In genomic region chr3:197035577-197035976, GRCh38 we compare ENCODE assay signal across 14 cellular contexts. TPM values are rescaled to one million over a fixed set of nuclear protein-coding genes. Genes with fewer than 3 reads are reported as not detected.
A peak's percentile ranks its signal among the peaks of the same experiment; 100 is the strongest.
DNase-seq lines count a peak whose midpoint lies in the region; ATAC-seq and TF ChIP-seq lines count a peak whose summit lies in the region.
"Had no signal": no experiment of that assay in that cellular context is flagged by ENCODE, and none has a peak within 500 bp of the region (broad histone marks: within the 10 kb centered on the region; RNA-seq: fewer than 3 reads in every experiment).

No MANE protein-coding gene starts in this region.

- TF ChIP-seq CTCF in Calu3 (IDR thresholded peaks at IDR 0.05; ENCODE audit: unreplicated experiment) = no peak
- TF ChIP-seq CTCF in mammary epithelial cell (conservative IDR thresholded peaks at IDR 0.05 in 1 of 2, IDR thresholded peaks at IDR 0.05 in 1 of 2; ENCODE audit: extremely low read depth in 1 of 2, insufficient read depth in 1 of 2, low read depth in 1 of 2, low read length in 2 of 2) = no peak
- no peak for TF ChIP-seq CTCF in osteoblast (IDR thresholded peaks at IDR 0.05; ENCODE audit: extremely low read depth, low read depth, low read length)

- no peaks in the 10 kb centered on the region for H3K36me3 Mint-ChIP-seq in activated naive CD8-positive, alpha-beta T cell treated with anti-CD3 and anti-CD28 coated beads, Interleukin-2, amount 50 U/mL, for 24 hours (ENCODE audit: low read depth)
- no peaks in the 10 kb centered on the region for H3K36me3 Mint-ChIP-seq in activated naive CD8-positive, alpha-beta T cell treated with anti-CD3 and anti-CD28 coated beads for 36 hours
- peaks cover 31% of the 10 kb centered on the region for H3K36me3 Mint-ChIP-seq in Calu3 (ENCODE audit: insufficient read depth, unreplicated experiment)
- H3K36me3 Mint-ChIP-seq: CD4-positive, CD25-positive, alpha-beta regulatory T cell had no signal

- H3K27ac ChIP-seq in mammary epithelial cell (ENCODE audit: insufficient read depth, low read depth, low read length) (no peak overlapping the region), osteoblast (ENCODE audit: low read depth, low read length) (no peak overlapping the region)
- H3K27ac ChIP-seq: BLaER1 treated with 17β-estradiol and CSF1 and Interleukin-3, amounts not matched to agents 10 nM and 100 nM had no signal

- CTCF ChIA-PET in Calu3 (lab: Charles Lee) (no interaction called here), mammary epithelial cell (lab: Charles Lee; ENCODE audit: low non-redundant PET) (no interaction called here)

- H4K20me1 ChIP-seq in mammary epithelial cell (ENCODE audit: insufficient read depth, low read length) (no peaks in the 10 kb centered on the region), osteoblast (ENCODE audit: insufficient read depth, low read length) (peaks cover 3% of the 10 kb centered on the region)
- H4K20me1 ChIP-seq: BLaER1 treated with 17β-estradiol and CSF1 and Interleukin-3, amounts not matched to agents 10 nM and 100 nM had no signal

- H3K4me3 Mint-ChIP-seq in activated naive CD8-positive, alpha-beta T cell treated with anti-CD3 and anti-CD28 coated beads, Interleukin-2, amount 50 U/mL, for 24 hours = no peak overlapping the region
- H3K4me3 Mint-ChIP-seq in activated naive CD8-positive, alpha-beta T cell treated with anti-CD3 and anti-CD28 coated beads for 36 hours = no peak overlapping the region
- no peak overlapping the region for H3K4me3 Mint-ChIP-seq in Calu3 (ENCODE audit: low read depth, unreplicated experiment)
- H3K4me3 Mint-ChIP-seq: CD4-positive, CD25-positive, alpha-beta regulatory T cell; H9 had no signal

- H3K4me3 ChIP-seq in mammary epithelial cell (replicated peaks in 1 of 3; ENCODE audit: insufficient read depth in 1 of 3, low read depth in 2 of 3, low read length in 3 of 3) (no peak overlapping the region), osteoblast (ENCODE audit: insufficient read depth, low read length) (no peak overlapping the region)
- H3K4me3 ChIP-seq: BLaER1 treated with 17β-estradiol and CSF1 and Interleukin-3, amounts not matched to agents 10 nM and 100 nM; GM12878 had no signal

- H3K27ac Mint-ChIP-seq in activated naive CD8-positive, alpha-beta T cell treated with anti-CD3 and anti-CD28 coated beads, Interleukin-2, amount 50 U/mL, for 24 hours = peak overlapping the region; percentile 47
- no peak overlapping the region for H3K27ac Mint-ChIP-seq in activated naive CD8-positive, alpha-beta T cell treated with anti-CD3 and anti-CD28 coated beads for 36 hours
- no peak overlapping the region for H3K27ac Mint-ChIP-seq in Calu3 (ENCODE audit: unreplicated experiment)
- H3K27ac Mint-ChIP-seq: H9 had no signal

- H3K27me3 ChIP-seq in mammary epithelial cell (ENCODE audit: insufficient read depth, low read length) (no peaks in the 10 kb centered on the region), osteoblast (ENCODE audit: insufficient read depth, low read length) (peaks cover 5% of the 10 kb centered on the region)
- H3K27me3 ChIP-seq: BLaER1 treated with 17β-estradiol and CSF1 and Interleukin-3, amounts not matched to agents 10 nM and 100 nM had no signal

- BruUV-seq in Calu3 (replicated peaks; lab: Mats Ljungman, UMichigan) (TSS peak; percentile 8), mammary epithelial cell (replicated peaks; lab: Mats Ljungman, UMichigan) (TSS peak; percentile 4)

- H2AFZ ChIP-seq in mammary epithelial cell (ENCODE audit: low read depth, low read length) = no peak overlapping the region
- no peak overlapping the region for H2AFZ ChIP-seq in osteoblast (ENCODE audit: low read length)

- in situ Hi-C loops in mammary epithelial cell (cut with MboI; ENCODE audit: low sequenced_read_pairs in 2 of 2) = no loop called here

- H3K36me3 ChIP-seq in mammary epithelial cell (ENCODE audit: insufficient read depth, low read length) = peaks cover under 1% of the 10 kb centered on the region
- no peaks in the 10 kb centered on the region for H3K36me3 ChIP-seq in osteoblast (ENCODE audit: insufficient read depth, low read length)

- 28% methylated on average over 3 of the region's 3 CpGs for WGBS in mammary epithelial cell (ENCODE audit: low coverage, missing lambda C conversion rate)

- H3K4me2 ChIP-seq in mammary epithelial cell (ENCODE audit: insufficient read depth, low read depth, low read length) (no peak overlapping the region), osteoblast (ENCODE audit: insufficient read depth, low read length) (no peak overlapping the region)
- H3K4me2 ChIP-seq: BLaER1 treated with 17β-estradiol and CSF1 and Interleukin-3, amounts not matched to agents 10 nM and 100 nM had no signal

- dilution Hi-C loops in mammary epithelial cell (cut with HindIII; ENCODE audit: low sequenced_read_pairs) = loop anchor here (5.0 kb wide), 2 partner anchors 38 to 88 kb away; no protein-coding TSS in a partner anchor

- H3K9me3 ChIP-seq in mammary epithelial cell (replicated peaks; ENCODE audit: insufficient read depth, low read length) (no peaks in the 10 kb centered on the region), osteoblast (ENCODE audit: low read depth, low read length) (no peaks in the 10 kb centered on the region)
- H3K9me3 ChIP-seq: BLaER1 treated with 17β-estradiol and CSF1 and Interleukin-3, amounts not matched to agents 10 nM and 100 nM had no signal

- intact Hi-C loops in Calu3 (cut with micrococcal nuclease; ENCODE audit: unreplicated experiment) (no loop called here), mammary epithelial cell (cut with micrococcal nuclease) (no loop called here)

- no peak for DNase-seq in activated naive CD8-positive, alpha-beta T cell treated with anti-CD3 and anti-CD28 coated beads, Interleukin-2, amount 50 U/mL, for 24 hours
- no peak for DNase-seq in activated naive CD8-positive, alpha-beta T cell treated with anti-CD3 and anti-CD28 coated beads for 36 hours
- DNase-seq in Calu3 (no peak), mammary epithelial cell (no peak), osteoblast (ENCODE audit: insufficient read length, low spot score, missing footprints) (peak; percentile 5), kidney glomerular epithelial cell (lab: John Stamatoyannopoulos, UW) (no peak), GM19240 (ENCODE audit: insufficient read length, low spot score) (no peak)
- DNase-seq: 8988T; CD4-positive, CD25-positive, alpha-beta regulatory T cell; DMS79; GOT3; H9 had no signal

- H3K79me2 ChIP-seq in mammary epithelial cell (ENCODE audit: insufficient read depth, low read length) (no peaks in the 10 kb centered on the region), osteoblast (ENCODE audit: insufficient read depth, low read length) (no peaks in the 10 kb centered on the region)

- no peaks in the 10 kb centered on the region for H3K9me3 Mint-ChIP-seq in activated naive CD8-positive, alpha-beta T cell treated with anti-CD3 and anti-CD28 coated beads, Interleukin-2, amount 50 U/mL, for 24 hours
- H3K9me3 Mint-ChIP-seq in activated naive CD8-positive, alpha-beta T cell treated with anti-CD3 and anti-CD28 coated beads for 36 hours = peaks cover 3% of the 10 kb centered on the region
- H3K9me3 Mint-ChIP-seq in Calu3 (ENCODE audit: low read depth, unreplicated experiment) = no peaks in the 10 kb centered on the region
- H3K9me3 Mint-ChIP-seq: CD4-positive, CD25-positive, alpha-beta regulatory T cell had no signal

- peaks cover 10% of the 10 kb centered on the region for H3K4me1 Mint-ChIP-seq in activated naive CD8-positive, alpha-beta T cell treated with anti-CD3 and anti-CD28 coated beads, Interleukin-2, amount 50 U/mL, for 24 hours
- peaks cover 3% of the 10 kb centered on the region for H3K4me1 Mint-ChIP-seq in activated naive CD8-positive, alpha-beta T cell treated with anti-CD3 and anti-CD28 coated beads for 36 hours
- H3K4me1 Mint-ChIP-seq in Calu3 (ENCODE audit: low read depth, unreplicated experiment) = peaks cover 16% of the 10 kb centered on the region

- no peak for ATAC-seq in activated naive CD8-positive, alpha-beta T cell treated with anti-CD3 and anti-CD28 coated beads, Interleukin-2, amount 50 U/mL, for 24 hours
- ATAC-seq: GM12878 had no signal

- peaks cover 2% of the 10 kb centered on the region for H3K27me3 Mint-ChIP-seq in activated naive CD8-positive, alpha-beta T cell treated with anti-CD3 and anti-CD28 coated beads, Interleukin-2, amount 50 U/mL, for 24 hours
- H3K27me3 Mint-ChIP-seq in activated naive CD8-positive, alpha-beta T cell treated with anti-CD3 and anti-CD28 coated beads for 36 hours = peaks cover 3% of the 10 kb centered on the region
- H3K27me3 Mint-ChIP-seq in Calu3 (ENCODE audit: unreplicated experiment) = peaks cover 14% of the 10 kb centered on the region
- H3K27me3 Mint-ChIP-seq: CD4-positive, CD25-positive, alpha-beta regulatory T cell had no signal

- H3K9ac ChIP-seq in mammary epithelial cell (ENCODE audit: insufficient read depth, low read length) = no peak overlapping the region
- H3K9ac ChIP-seq: BLaER1 treated with 17β-estradiol and CSF1 and Interleukin-3, amounts not matched to agents 10 nM and 100 nM had no signal

- H3K4me1 ChIP-seq in mammary epithelial cell (ENCODE audit: insufficient read depth, low read length) = peaks cover 34% of the 10 kb centered on the region
- H3K4me1 ChIP-seq in osteoblast (ENCODE audit: insufficient read depth, low read length) = peaks cover 20% of the 10 kb centered on the region

RNA-seq across cellular contexts. Expression of gene MELTF, which starts 6.0 kb away (rescaled TPM):
- total RNA-seq in activated naive CD8-positive, alpha-beta T cell treated with anti-CD3 and anti-CD28 coated beads for 36 hours = 1 to 10 TPM; 2.7 TPM
- total RNA-seq in Calu3 (2022) (29.8 and 39.0 TPM in 2 replicates), mammary epithelial cell (10 to 100 TPM in 1 of 2 donors, 1 to 10 TPM in 1; 5.8 to 11.7 TPM), osteoblast (2.4 and 5.1 TPM in 2 replicates)
- 5.7 TPM for polyA plus RNA-seq in mammary epithelial cell
- 2.7 TPM for polyA minus RNA-seq in mammary epithelial cell
